In genomic region chr1:25819496-25820246, GRCh38 we compare ENCODE assay signal across 8 cellular contexts. TPM values are rescaled to one million over a fixed set of nuclear protein-coding genes. Genes with fewer than 3 reads are reported as not detected.
DNase-seq lines count a peak whose midpoint lies in the region; ATAC-seq and TF ChIP-seq lines count a peak whose summit lies in the region.

TSS of gene MTFR1L (plus strand) at chr1:25819954. CDS start at chr1:25823105, 3,151 bp downstream.

- peak; percentile 69 for DNase-seq in CD14-positive monocyte (ENCODE audit: low spot score)
- peak; percentile 98 for DNase-seq in GM19238 (ENCODE audit: insufficient read length, low spot score)
- DNase-seq in NCI-H82 treated with DMSO at 0.1 percent for 48 hours (lab: John Stamatoyannopoulos, UW; ENCODE audit: unreplicated experiment), result peak; percentile 34
- peak; percentile 98 for DNase-seq in activated CD8-positive, alpha-beta T cell treated with anti-CD3 and anti-CD28 coated beads for 36 hours
- DNase-seq in lung microvascular endothelial cell (ENCODE audit: low read depth in 2 of 2), result peak; percentile 69
- DNase-seq in stimulated activated CD4-positive, alpha-beta T cell treated with anti-CD3 and anti-CD28 coated beads, TNF-alpha, amount 100 ng/mL, for 48 hours (ENCODE audit: low read depth in 3 of 3), result peak; percentile 81 to 95 (median 90)

- H3K4me1 ChIP-seq in ectodermal cell (ENCODE audit: control insufficient read depth, insufficient read depth, low read length), result peaks cover 16% of the 10 kb centered on the region

- 1% methylated on average over 64 of the region's 64 CpGs for WGBS in ectodermal cell, 2 experiments

- ATAC-seq in HG03432 (IDR thresholded peaks at IDR 0.05; ENCODE audit: unreplicated experiment), result peak; percentile 84
- peak; percentile 92 for ATAC-seq in activated CD8-positive, alpha-beta T cell treated with anti-CD3 and anti-CD28 coated beads for 36 hours

- peaks cover 0 to 4% (median 3%) of the 10 kb centered on the region in 3 donors for H3K27me3 Mint-ChIP-seq in CD14-positive monocyte (ENCODE audit: low read depth in 3 of 3)
- no peaks in the 10 kb centered on the region for H3K27me3 Mint-ChIP-seq in activated CD8-positive, alpha-beta T cell treated with anti-CD3 and anti-CD28 coated beads for 36 hours

- peaks cover 12% of the 10 kb centered on the region for H3K27me3 ChIP-seq in ectodermal cell (ENCODE audit: control insufficient read depth, insufficient read depth, low read length, poor library complexity, severe bottlenecking)

- H3K4me1 Mint-ChIP-seq in CD14-positive monocyte, result peaks cover 36% of the 10 kb centered on the region
- H3K4me1 Mint-ChIP-seq in activated CD8-positive, alpha-beta T cell treated with anti-CD3 and anti-CD28 coated beads for 36 hours (ENCODE audit: low read depth), result peaks cover 28% of the 10 kb centered on the region

- H3K36me3 Mint-ChIP-seq in CD14-positive monocyte, result peaks cover 25 to 41% of the 10 kb centered on the region in 2 donors
- peaks cover 9% of the 10 kb centered on the region for H3K36me3 Mint-ChIP-seq in activated CD8-positive, alpha-beta T cell treated with anti-CD3 and anti-CD28 coated beads for 36 hours (ENCODE audit: low read depth)

- no peaks in the 10 kb centered on the region for H3K9me3 ChIP-seq in ectodermal cell (ENCODE audit: control insufficient read depth, low read length)

- TF ChIP-seq CTCF in CD14-positive monocyte (IDR thresholded peaks at IDR 0.05), result no peak
- no peak for TF ChIP-seq CTCF in activated CD8-positive, alpha-beta T cell treated with anti-CD3 and anti-CD28 coated beads for 36 hours (IDR thresholded peaks at IDR 0.05)

- intact Hi-C loops in CD14-positive monocyte (cut with micrococcal nuclease), result loop anchor here in 1 of 2 donors (2.0 to 5.0 kb wide), 2 partner anchors 38 to 179 kb away; partner anchors contain the start of genes AUNIP and PAFAH2
- intact Hi-C loops in activated CD8-positive, alpha-beta T cell treated with anti-CD3 and anti-CD28 coated beads for 36 hours (cut with micrococcal nuclease), result no loop called here

- peaks cover 0 to 2% (median 0%) of the 10 kb centered on the region in 7 donors for H3K9me3 Mint-ChIP-seq in CD14-positive monocyte
- no peaks in the 10 kb centered on the region for H3K9me3 Mint-ChIP-seq in activated CD8-positive, alpha-beta T cell treated with anti-CD3 and anti-CD28 coated beads for 36 hours

- peak within 1 kb of the TSS; percentile 97 to 98 for H3K4me3 Mint-ChIP-seq in CD14-positive monocyte
- H3K4me3 Mint-ChIP-seq in activated CD8-positive, alpha-beta T cell treated with anti-CD3 and anti-CD28 coated beads for 36 hours, result peak within 1 kb of the TSS; percentile 95

- CTCF ChIA-PET in activated CD8-positive, alpha-beta T cell treated with anti-CD3 and anti-CD28 coated beads for 36 hours (lab: Charles Lee), result interaction anchor here (0.7 to 3.3 kb wide), 6 partner anchors 10 to 211 kb away, joined by 3 to 18 read pairs (median 4); partner anchors contain the start of gene PAFAH2

- peak within 1 kb of the TSS; percentile 91 to 98 (median 95) for H3K27ac Mint-ChIP-seq in CD14-positive monocyte
- peak within 1 kb of the TSS; percentile 95 for H3K27ac Mint-ChIP-seq in activated CD8-positive, alpha-beta T cell treated with anti-CD3 and anti-CD28 coated beads for 36 hours

- POLR2A ChIA-PET in activated CD8-positive, alpha-beta T cell treated with anti-CD3 and anti-CD28 coated beads for 36 hours (lab: Charles Lee), result interaction anchor here (0.6 to 2.7 kb wide), 12 partner anchors 11 to 1080 kb away, joined by 3 to 23 read pairs (median 3); partner anchors contain the start of genes AUNIP and STMN1

- peak within 1 kb of the TSS; percentile 96 for H3K4me3 ChIP-seq in ectodermal cell (ENCODE audit: insufficient read depth, low read depth, low read length)

- peaks cover 10% of the 10 kb centered on the region for H3K36me3 ChIP-seq in ectodermal cell (ENCODE audit: control insufficient read depth, insufficient read depth, low read length)

- H3K27ac ChIP-seq in ectodermal cell (ENCODE audit: insufficient read depth, low read depth, low read length, poor library complexity, severe bottlenecking), result peak within 1 kb of the TSS; percentile 76

RNA-seq across cellular contexts. Expression of gene MTFR1L, which starts in this region (rescaled TPM):
- polyA plus RNA-seq in CD14-positive monocyte, result 10 to 100 TPM; 67.3 to 69.9 TPM
- 10 to 100 TPM; 25.6 to 27.4 TPM for total RNA-seq in activated CD8-positive, alpha-beta T cell treated with anti-CD3 and anti-CD28 coated beads for 36 hours
- 41.5 TPM for polyA plus RNA-seq in ectodermal cell (2013, experiment 1 of 4)
- 45.8 TPM for polyA plus RNA-seq in ectodermal cell (2013, experiment 2 of 4)
- polyA plus RNA-seq in ectodermal cell (2013, experiment 3 of 4), result 36.0 TPM
- polyA plus RNA-seq in ectodermal cell (2013, experiment 4 of 4), result 43.3 TPM
- total RNA-seq in lung microvascular endothelial cell, result 21.6 and 30.6 TPM in 2 replicates

Comparison
In these comparisons a context has a peak if more than half of its experiments do, and no peak if none do; other contexts are left out.
1. Peak in every context shown above with its lines: DNase-seq, ATAC-seq, H3K4me3 ChIP-seq and H3K27ac ChIP-seq.
2. DNase-seq: peak in every context shown above with its lines; median percentile 98 in GM19238; 98 in activated CD8-positive, alpha-beta T cell treated with anti-CD3 and anti-CD28 coated beads for 36 hours; 90 in stimulated activated CD4-positive, alpha-beta T cell treated with anti-CD3 and anti-CD28 coated beads, TNF-alpha, amount 100 ng/mL, for 48 hours; 69 in CD14-positive monocyte; 69 in lung microvascular endothelial cell; 34 in NCI-H82 treated with DMSO at 0.1 percent for 48 hours.